ENCODE assay signal across 15 cellular contexts in genomic region chr13:99642841-99643240, GRCh38. TPM values are rescaled to one million over a fixed set of nuclear protein-coding genes. Genes with fewer than 3 reads are reported as not detected.
A peak's percentile ranks its signal among the peaks of the same experiment; 100 is the strongest.
DNase-seq lines count a peak whose midpoint lies in the region; ATAC-seq and TF ChIP-seq lines count a peak whose summit lies in the region.
"Had no signal": no experiment of that assay in that cellular context is flagged by ENCODE, and none has a peak within 500 bp of the region (broad histone marks: within the 10 kb centered on the region; RNA-seq: fewer than 3 reads in every experiment).

No MANE protein-coding gene starts in this region.

- H3K9me3 Mint-ChIP-seq in MCF 10A (ENCODE audit: unreplicated experiment) (no peaks in the 10 kb centered on the region), osteocyte (ENCODE audit: unreplicated experiment) (no peaks in the 10 kb centered on the region)
- no peaks in the 10 kb centered on the region for H3K9me3 Mint-ChIP-seq in central memory CD8-positive, alpha-beta T cell
- H3K9me3 Mint-ChIP-seq: CD8-positive, alpha-beta T cell had no signal

- H3K27ac ChIP-seq in breast epithelium (no peak overlapping the region), trophoblast cell (ENCODE audit: low read depth, low read length) (no peak overlapping the region)
- H3K27ac ChIP-seq: BLaER1 treated with 17β-estradiol and CSF1 and Interleukin-3, amounts not matched to agents 10 nM and 100 nM had no signal

- no CpG with 5 or more reads among the region's 3 CpGs for WGBS in trophoblast cell (ENCODE audit: extremely low coverage, insufficient coverage, insufficient read length)

- CTCF ChIA-PET in MCF 10A (lab: Yijun Ruan, JAX): no interaction called here

- no peak overlapping the region for H2AFZ ChIP-seq in trophoblast cell (ENCODE audit: insufficient read depth, low read length, poor library complexity)

- no peak for ATAC-seq in central memory CD8-positive, alpha-beta T cell (replicated peaks; ENCODE audit: extremely low read depth, poor library complexity, severe bottlenecking)
- ATAC-seq in GM21528 (IDR thresholded peaks at IDR 0.05; ENCODE audit: low FRiP score, unreplicated experiment): no peak
- ATAC-seq: CD8-positive, alpha-beta T cell; GM12878; HepG2 had no signal

- H3K4me1 Mint-ChIP-seq in MCF 10A (ENCODE audit: insufficient read depth, unreplicated experiment) (no peaks in the 10 kb centered on the region), osteocyte (ENCODE audit: unreplicated experiment) (peaks cover 64% of the 10 kb centered on the region)
- H3K4me1 Mint-ChIP-seq in central memory CD8-positive, alpha-beta T cell: peaks cover 9% of the 10 kb centered on the region

- no peaks in the 10 kb centered on the region for H3K9me3 ChIP-seq in breast epithelium
- no peaks in the 10 kb centered on the region for H3K9me3 ChIP-seq in trophoblast cell (ENCODE audit: insufficient read depth, low read depth, low read length)
- H3K9me3 ChIP-seq: BLaER1 treated with 17β-estradiol and CSF1 and Interleukin-3, amounts not matched to agents 10 nM and 100 nM; HAP-1 had no signal

- intact Hi-C loops in MCF 10A (cut with micrococcal nuclease) (no loop called here), breast epithelium (cut with DNase I; ENCODE audit: low total_unique reads) (no loop called here)

- H3K4me3 Mint-ChIP-seq in MCF 10A (ENCODE audit: unreplicated experiment) (no peak overlapping the region), osteocyte (ENCODE audit: unreplicated experiment) (no peak overlapping the region)
- H3K4me3 Mint-ChIP-seq in central memory CD8-positive, alpha-beta T cell: no peak overlapping the region
- H3K4me3 Mint-ChIP-seq: B cell; CD8-positive, alpha-beta T cell had no signal

- H3K9ac ChIP-seq in trophoblast cell (ENCODE audit: low read length): no peak overlapping the region
- H3K9ac ChIP-seq: BLaER1 treated with 17β-estradiol and CSF1 and Interleukin-3, amounts not matched to agents 10 nM and 100 nM had no signal

- no peak overlapping the region for H2BK12ac ChIP-seq in trophoblast cell (ENCODE audit: low read length)

- H3K36me3 ChIP-seq in breast epithelium (no peaks in the 10 kb centered on the region), trophoblast cell (ENCODE audit: control insufficient read depth in 1 of 2, insufficient read depth in 2 of 2, low read length in 2 of 2) (no peaks in the 10 kb centered on the region)
- H3K36me3 ChIP-seq: BLaER1 treated with 17β-estradiol and CSF1 and Interleukin-3, amounts not matched to agents 10 nM and 100 nM; HAP-1 had no signal

- no peak overlapping the region for H4K8ac ChIP-seq in trophoblast cell (ENCODE audit: low read depth, low read length)

- BruUV-seq in MCF 10A (replicated peaks; lab: Mats Ljungman, UMichigan): no TSS peak

- no peak overlapping the region for H3K18ac ChIP-seq in trophoblast cell (ENCODE audit: low read length)

- no peak overlapping the region for H2AK5ac ChIP-seq in trophoblast cell (ENCODE audit: low read length)

- no peak overlapping the region for H4K91ac ChIP-seq in trophoblast cell (ENCODE audit: low read depth, low read length)

- H3K79me2 ChIP-seq in trophoblast cell (ENCODE audit: control insufficient read depth, insufficient read depth, low read length, poor library complexity): no peaks in the 10 kb centered on the region

- no peak overlapping the region for H3K4ac ChIP-seq in trophoblast cell (ENCODE audit: low read depth, low read length)

- H3K27me3 Mint-ChIP-seq in MCF 10A (ENCODE audit: insufficient read depth, unreplicated experiment) (no peaks in the 10 kb centered on the region), osteocyte (ENCODE audit: unreplicated experiment) (no peaks in the 10 kb centered on the region)
- H3K27me3 Mint-ChIP-seq in central memory CD8-positive, alpha-beta T cell: no peaks in the 10 kb centered on the region
- H3K27me3 Mint-ChIP-seq: B cell had no signal

- no peak overlapping the region for H3K4me2 ChIP-seq in trophoblast cell (ENCODE audit: low read length)
- H3K4me2 ChIP-seq: BLaER1 treated with 17β-estradiol and CSF1 and Interleukin-3, amounts not matched to agents 10 nM and 100 nM had no signal

- no peak overlapping the region for H4K12ac ChIP-seq in trophoblast cell (ENCODE audit: low read depth, low read length)

- no peak overlapping the region for H3K14ac ChIP-seq in trophoblast cell (ENCODE audit: low read length)

- H3K36me3 Mint-ChIP-seq in MCF 10A (ENCODE audit: insufficient read depth, unreplicated experiment) (no peaks in the 10 kb centered on the region), osteocyte (ENCODE audit: unreplicated experiment) (no peaks in the 10 kb centered on the region)
- H3K36me3 Mint-ChIP-seq in central memory CD8-positive, alpha-beta T cell (ENCODE audit: insufficient read depth): no peaks in the 10 kb centered on the region
- H3K36me3 Mint-ChIP-seq: CD8-positive, alpha-beta T cell had no signal

- TF ChIP-seq CTCF in MCF 10A (IDR thresholded peaks at IDR 0.05; ENCODE audit: unreplicated experiment): no peak
- TF ChIP-seq CTCF in breast epithelium (IDR thresholded peaks at IDR 0.05): no peak
- no peak for TF ChIP-seq CTCF in osteocyte (IDR thresholded peaks at IDR 0.05)

- H3K79me1 ChIP-seq in trophoblast cell (ENCODE audit: low read length): no peaks in the 10 kb centered on the region

- DNase-seq in MCF 10A (ENCODE audit: unreplicated experiment): no peak
- DNase-seq in breast epithelium (ENCODE audit: low spot score in 2 of 2): no peak
- DNase-seq in central memory CD8-positive, alpha-beta T cell (ENCODE audit: low spot score in 2 of 2): no peak
- DNase-seq in osteocyte (ENCODE audit: extremely low spot score, unreplicated experiment): peak; percentile 13
- DNase-seq in trophoblast cell: no peak
- DNase-seq: Calu3; CD8-positive, alpha-beta T cell; DMS79 treated with DMSO at 0.1 percent for 48 hours; GF-D8 had no signal

- TF ChIP-seq POLR2A in breast epithelium (IDR thresholded peaks at IDR 0.05): no peak

- H3K4me3 ChIP-seq in breast epithelium (no peak overlapping the region), trophoblast cell (ENCODE audit: low read depth, low read length) (no peak overlapping the region)
- H3K4me3 ChIP-seq: BLaER1 treated with 17β-estradiol and CSF1 and Interleukin-3, amounts not matched to agents 10 nM and 100 nM; GM12878; HAP-1 had no signal

- POLR2A ChIA-PET in MCF 10A (lab: Yijun Ruan, JAX): no interaction called here

- H3K27ac Mint-ChIP-seq in MCF 10A (ENCODE audit: low read depth, unreplicated experiment) (peak overlapping the region; percentile 46), osteocyte (ENCODE audit: unreplicated experiment) (no peak overlapping the region)
- peak overlapping the region; percentile 17 for H3K27ac Mint-ChIP-seq in central memory CD8-positive, alpha-beta T cell (ENCODE audit: low read depth)
- H3K27ac Mint-ChIP-seq: B cell; CD8-positive, alpha-beta T cell had no signal

- H3K23ac ChIP-seq in trophoblast cell (ENCODE audit: low read length): no peak overlapping the region

- no peak overlapping the region for H2BK120ac ChIP-seq in trophoblast cell (ENCODE audit: insufficient read depth, low read length, poor library complexity)

- H3K4me1 ChIP-seq in breast epithelium: no peaks in the 10 kb centered on the region
- H3K4me1 ChIP-seq in trophoblast cell (ENCODE audit: control insufficient read depth in 1 of 2, insufficient read depth in 2 of 2, low read length in 2 of 2): no peaks in the 10 kb centered on the region

- no peaks in the 10 kb centered on the region for H3K27me3 ChIP-seq in breast epithelium
- H3K27me3 ChIP-seq in trophoblast cell (ENCODE audit: insufficient read depth, low read length): no peaks in the 10 kb centered on the region
- H3K27me3 ChIP-seq: BLaER1 treated with 17β-estradiol and CSF1 and Interleukin-3, amounts not matched to agents 10 nM and 100 nM had no signal

- no peak overlapping the region for H2BK5ac ChIP-seq in trophoblast cell (ENCODE audit: low read depth, low read length, poor library complexity)

RNA-seq across cellular contexts. Expression of gene CLYBL, which starts 36.4 kb away (rescaled TPM):
- total RNA-seq in MCF 10A (2022) (10.0 and 12.7 TPM in 2 replicates), breast epithelium (1 to 10 TPM; 5.1 to 8.2 (median 5.1) TPM), osteocyte (4.4 and 6.4 TPM in 2 replicates)
- polyA plus RNA-seq in trophoblast cell (2013): 3.1 and 3.5 TPM in 2 replicates
